In genomic region chr3:159941043-159941994, GRCh38 we compare ENCODE assay signal across 10 cellular contexts. TPM values are rescaled to one million over a fixed set of nuclear protein-coding genes. Genes with fewer than 3 reads are reported as not detected.
DNase-seq lines count a peak whose midpoint lies in the region; ATAC-seq and TF ChIP-seq lines count a peak whose summit lies in the region.
"Had no signal": no experiment of that assay in that cellular context is flagged by ENCODE, and none has a peak within 500 bp of the region (broad histone marks: within the 10 kb centered on the region; RNA-seq: fewer than 3 reads in every experiment).

No MANE protein-coding gene starts in this region.

- H3K9me3 ChIP-seq in uterus, result no peaks in the 10 kb centered on the region
- H3K9me3 ChIP-seq: testis had no signal

- no peaks in the 10 kb centered on the region for H3K36me3 ChIP-seq in uterus

- peak; percentile 33 for DNase-seq in HCEC 1CT
- peak; percentile 39 for DNase-seq in KBM-7
- peak; percentile 34 for DNase-seq in epithelial cell of prostate (ENCODE audit: low read depth, low spot score)
- no peak for DNase-seq in uterus
- DNase-seq in NCI-H1436 (lab: John Stamatoyannopoulos, UW), result no peak
- no peak for DNase-seq in cortex of kidney (lab: John Stamatoyannopoulos, UW)
- DNase-seq in SK-N-DZ (ENCODE audit: low spot score), result no peak
- DNase-seq: testis had no signal

- ATAC-seq in GM18858 (IDR thresholded peaks at IDR 0.05; ENCODE audit: unreplicated experiment), result peak; percentile 77

- in situ Hi-C loops in KBM-7 (cut with MboI; ENCODE audit: low pct_unique_long_range_greater_than_20kb, low sequenced_read_pairs), result no loop called here

- intact Hi-C loops in uterus (cut with DNase I; ENCODE audit: low total_unique reads), result no loop called here

- H3K27ac ChIP-seq in epithelial cell of prostate, result peak overlapping the region; percentile 3
- H3K27ac ChIP-seq in uterus, result no peak overlapping the region
- H3K27ac ChIP-seq: KMS-11, testis had no signal

- no peak for TF ChIP-seq POLR2A in uterus (IDR thresholded peaks at IDR 0.05)

- H3K4me3 ChIP-seq in uterus, result no peak overlapping the region
- H3K4me3 ChIP-seq: testis had no signal

- no peaks in the 10 kb centered on the region for H3K4me1 ChIP-seq in uterus
- H3K4me1 ChIP-seq: testis had no signal

- TF ChIP-seq CTCF in uterus (IDR thresholded peaks at IDR 0.05), result no peak

- no peaks in the 10 kb centered on the region for H3K27me3 ChIP-seq in uterus
- H3K27me3 ChIP-seq: testis had no signal

RNA-seq across cellular contexts. Expression of gene IL12A, which starts 47.3 kb away (rescaled TPM):
- total RNA-seq in uterus, result under 1 TPM in 1 of 4 donors, not detected in 3; 0.73 TPM
- 2.8 and 3.7 TPM in 2 replicates for polyA plus RNA-seq in SK-N-DZ (2014; cell fraction: cytosol; rRNA removed)
- 3.6 and 6.0 TPM in 2 replicates for polyA plus RNA-seq in SK-N-DZ (2014; cell fraction: nucleus; rRNA removed)

Comparison
In these comparisons a context has a peak if more than half of its experiments do, and no peak if none do; other contexts are left out.
1. DNase-seq: peak in HCEC 1CT (single experiment), KBM-7 (single experiment) and epithelial cell of prostate (single experiment); none in uterus (0 of 2), NCI-H1436 (single experiment), cortex of kidney (single experiment) and SK-N-DZ (single experiment).